Comparison of ENCODE assay signal across 25 cellular contexts in the genomic region with DNA sequence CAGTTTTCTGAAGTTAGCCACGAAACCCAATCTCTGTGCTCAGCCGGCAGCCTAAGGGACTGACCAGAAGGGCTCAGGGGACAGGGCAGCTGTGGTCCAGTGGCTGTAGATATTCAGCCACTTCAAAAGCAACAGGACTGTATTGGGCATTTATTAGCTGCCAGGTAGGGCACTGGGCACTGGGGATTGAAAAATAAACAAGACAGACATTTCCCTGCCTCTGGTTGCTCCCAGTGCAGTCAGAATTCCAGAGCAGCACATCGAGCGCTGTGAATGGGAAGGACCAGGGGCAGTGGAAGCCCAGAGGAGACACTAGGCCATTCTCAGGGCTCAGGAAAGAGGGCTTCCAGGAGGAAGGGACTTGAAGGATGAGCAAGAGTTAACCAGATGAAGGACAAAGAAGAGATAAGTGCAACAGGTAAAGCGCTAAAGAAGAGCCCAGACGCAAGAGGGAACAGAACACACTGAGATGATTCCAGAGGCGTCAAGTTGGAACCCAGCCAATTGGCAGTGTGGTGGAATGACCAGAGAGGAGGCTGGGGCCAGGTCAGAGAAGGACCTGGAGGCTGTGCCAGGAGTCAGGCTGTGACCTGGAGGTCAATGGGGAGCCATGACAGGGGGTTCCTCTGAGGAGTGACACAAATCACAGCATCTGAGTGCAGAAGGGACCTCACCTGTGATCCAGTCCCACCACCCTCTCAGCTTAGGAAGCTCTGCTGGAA.
"Had no signal": no experiment of that assay in that cellular context is flagged by ENCODE, and none has a peak within 500 bp of the region (broad histone marks: within the 10 kb centered on the region; RNA-seq: fewer than 3 reads in every experiment).

No MANE protein-coding gene starts in this region.

- H2AFZ ChIP-seq: hepatocyte had no signal

- H3K27me3 Mint-ChIP-seq: dendritic cell treated with granulocyte-macrophage colony-stimulating factor and Interleukin-4, amounts not matched to agents 40 ng/mL and 50 ng/mL, for 4 days had no signal

- DNase-seq: colonic mucosa; cortex of kidney; effector CD8-positive, alpha-beta T cell; effector memory CD8-positive, alpha-beta T cell; endodermal cell; erythroblast; foreskin keratinocyte; heart left ventricle; hypothalamus; immature natural killer cell; islet precursor cell; kidney; kidney glomerular epithelial cell; left ventricle myocardium superior; mammary epithelial cell; midbrain had no signal

- H3K36me3 Mint-ChIP-seq: memory B cell had no signal

- ATAC-seq: effector memory CD8-positive, alpha-beta T cell; esophagus mucosa; foreskin keratinocyte; gastroesophageal sphincter; heart left ventricle; left ventricle myocardium superior had no signal

- H3K4me1 ChIP-seq: colonic mucosa, foreskin keratinocyte, gastroesophageal sphincter, heart left ventricle had no signal

- H3K36me3 ChIP-seq: colonic mucosa, gastroesophageal sphincter, heart left ventricle had no signal

- H3K4me3 Mint-ChIP-seq: dendritic cell treated with granulocyte-macrophage colony-stimulating factor and Interleukin-4, amounts not matched to agents 40 ng/mL and 50 ng/mL, for 4 days; effector memory CD8-positive, alpha-beta T cell; endodermal cell; immature natural killer cell; memory B cell had no signal

- H3K9me3 ChIP-seq: colonic mucosa had no signal

- H3K27ac ChIP-seq: colonic mucosa, epithelial cell of prostate, foreskin keratinocyte, gastroesophageal sphincter, heart left ventricle, hepatocyte had no signal

- FAIRE-seq: endometrium, frontal cortex, kidney had no signal

- H3K27me3 ChIP-seq: colonic mucosa had no signal

- H3K4me3 ChIP-seq: colonic mucosa, gastroesophageal sphincter, heart left ventricle, hepatocyte, lung had no signal

- H3K79me2 ChIP-seq: hepatocyte had no signal

- H3K27ac Mint-ChIP-seq: dendritic cell treated with granulocyte-macrophage colony-stimulating factor and Interleukin-4, amounts not matched to agents 40 ng/mL and 50 ng/mL, for 4 days; effector memory CD8-positive, alpha-beta T cell; endodermal cell; immature natural killer cell; memory B cell had no signal

- H3K4me2 ChIP-seq: hepatocyte had no signal
